In the genomic region with DNA sequence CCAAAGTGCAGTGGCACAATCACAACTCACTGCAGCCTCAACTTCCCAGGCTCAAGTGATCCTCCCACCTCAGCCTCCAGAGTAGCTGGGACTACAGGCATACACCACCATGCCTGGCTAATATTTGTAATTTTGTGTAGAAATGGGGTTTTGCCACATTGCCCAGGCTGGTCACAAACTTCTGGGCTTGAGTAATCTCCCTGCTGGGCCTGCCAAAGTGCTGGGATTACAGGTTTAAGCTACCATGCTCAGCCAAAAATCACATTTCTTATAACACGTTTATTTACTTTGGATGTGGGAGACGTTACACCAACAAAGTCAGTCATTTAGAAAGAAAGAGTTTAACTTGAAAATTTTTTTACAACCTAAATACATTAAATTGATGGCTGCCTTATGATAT, we compare ENCODE assay signal across 19 cellular contexts.
A peak's percentile ranks its signal among the peaks of the same experiment; 100 is the strongest.
DNase-seq lines count a peak whose midpoint lies in the region; ATAC-seq, FAIRE-seq and TF ChIP-seq lines count a peak whose summit lies in the region.
"Had no signal": no experiment of that assay in that cellular context is flagged by ENCODE, and none has a peak within 500 bp of the region (broad histone marks: within the 10 kb centered on the region; RNA-seq: fewer than 3 reads in every experiment).

No MANE protein-coding gene starts in this region.

- no peak overlapping the region for H2BK120ac ChIP-seq in mesenchymal stem cell (ENCODE audit: low read depth, low read length)

- no peaks in the 10 kb centered on the region for H4K20me1 ChIP-seq in HepG2 (ENCODE audit: insufficient read depth, low read length)
- H4K20me1 ChIP-seq: BLaER1 treated with 17β-estradiol and CSF1 and Interleukin-3, amounts not matched to agents 10 nM and 100 nM had no signal

- H3K27me3 ChIP-seq in liver (ENCODE audit: control insufficient read depth in 4 of 4, insufficient read depth in 4 of 4, low read length in 3 of 4): no peaks in the 10 kb centered on the region
- no peaks in the 10 kb centered on the region for H3K27me3 ChIP-seq in HepG2 (ENCODE audit: control insufficient read depth in 1 of 2, insufficient read depth in 2 of 2, low read length in 2 of 2)
- H3K27me3 ChIP-seq in mesenchymal stem cell (ENCODE audit: control insufficient read depth in 1 of 2, insufficient read depth in 1 of 2, low read length in 2 of 2): no peaks in the 10 kb centered on the region
- no peaks in the 10 kb centered on the region for H3K27me3 ChIP-seq in effector memory CD4-positive, alpha-beta T cell (replicated peaks; ENCODE audit: control insufficient read depth, insufficient read depth, low read length, poor library complexity, severe bottlenecking)
- H3K27me3 ChIP-seq: BLaER1 treated with 17β-estradiol and CSF1 and Interleukin-3, amounts not matched to agents 10 nM and 100 nM had no signal

- no peak overlapping the region for H3K4ac ChIP-seq in mesenchymal stem cell (ENCODE audit: low read depth in 1 of 2, low read length in 2 of 2)

- H3K4me2 ChIP-seq in HepG2 (ENCODE audit: low read depth, low read length): no peak overlapping the region
- no peak overlapping the region for H3K4me2 ChIP-seq in mesenchymal stem cell (ENCODE audit: low read length, poor library complexity, severe bottlenecking)
- H3K4me2 ChIP-seq: A549; BLaER1 treated with 17β-estradiol and CSF1 and Interleukin-3, amounts not matched to agents 10 nM and 100 nM had no signal

- H2BK12ac ChIP-seq in mesenchymal stem cell (ENCODE audit: low read length in 2 of 2): no peak overlapping the region

- H3K4me1 ChIP-seq in liver (ENCODE audit: control insufficient read depth in 4 of 4, insufficient read depth in 4 of 4, low read length in 3 of 4): peaks cover 0 to 3% (median 0%) of the 10 kb centered on the region in 4 donors
- no peaks in the 10 kb centered on the region for H3K4me1 ChIP-seq in HepG2 (ENCODE audit: insufficient read depth, low read length)
- H3K4me1 ChIP-seq in mesenchymal stem cell (ENCODE audit: control insufficient read depth, insufficient read depth, low read depth, low read length): no peaks in the 10 kb centered on the region
- no peaks in the 10 kb centered on the region for H3K4me1 ChIP-seq in effector memory CD4-positive, alpha-beta T cell (ENCODE audit: control insufficient read depth, insufficient read depth, low read length, poor library complexity, severe bottlenecking)
- H3K4me1 ChIP-seq: A549, Caco-2 had no signal

- H3K9ac ChIP-seq in liver (ENCODE audit: low read depth in 1 of 2, low read length in 2 of 2): no peak overlapping the region
- no peak overlapping the region for H3K9ac ChIP-seq in HepG2 (ENCODE audit: insufficient read depth, low read depth, low read length)
- no peak overlapping the region for H3K9ac ChIP-seq in mesenchymal stem cell (ENCODE audit: low read length)
- H3K9ac ChIP-seq: BLaER1 treated with 17β-estradiol and CSF1 and Interleukin-3, amounts not matched to agents 10 nM and 100 nM had no signal

- TF ChIP-seq RAD21 in liver (IDR thresholded peaks at IDR 0.05) (no peak), HepG2 (CRISPR knock-in tag; IDR thresholded peaks at IDR 0.05) (no peak)

- H3K79me2 ChIP-seq in HepG2 (ENCODE audit: insufficient read depth, low read length): no peaks in the 10 kb centered on the region

- intact Hi-C loops in HepG2 (cut with micrococcal nuclease; ENCODE audit: unreplicated experiment): no loop called here

- H2AFZ ChIP-seq in HepG2 (ENCODE audit: low read length): no peak overlapping the region
- H2AFZ ChIP-seq in mesenchymal stem cell (ENCODE audit: low read depth, low read length): no peak overlapping the region

- H3K9me3 ChIP-seq in liver (ENCODE audit: control insufficient read depth in 4 of 4, low read length in 3 of 4) (no peaks in the 10 kb centered on the region), HepG2 (ENCODE audit: low read length) (no peaks in the 10 kb centered on the region), mesenchymal stem cell (ENCODE audit: control insufficient read depth, low read length) (no peaks in the 10 kb centered on the region)
- H3K9me3 ChIP-seq in effector memory CD4-positive, alpha-beta T cell (ENCODE audit: control insufficient read depth, low read length): no peaks in the 10 kb centered on the region
- H3K9me3 ChIP-seq: A549; BLaER1 treated with 17β-estradiol and CSF1 and Interleukin-3, amounts not matched to agents 10 nM and 100 nM; Caco-2 had no signal

- no peak for TF ChIP-seq POLR2A in HepG2 (IDR thresholded peaks at IDR 0.05; ENCODE audit: insufficient read depth in 1 of 2, low read depth in 2 of 2, low read length in 2 of 2)

- H2BK5ac ChIP-seq in mesenchymal stem cell (ENCODE audit: low read depth, low read length, poor library complexity, severe bottlenecking): no peak overlapping the region

- no peak overlapping the region for H3K27ac ChIP-seq in liver (ENCODE audit: low read depth in 1 of 2, low read length in 2 of 2)
- no peak overlapping the region for H3K27ac ChIP-seq in HepG2 (ENCODE audit: extremely low read length, insufficient read depth, low read length)
- no peak overlapping the region for H3K27ac ChIP-seq in mesenchymal stem cell (ENCODE audit: low read length, poor library complexity, severe bottlenecking)
- no peak overlapping the region for H3K27ac ChIP-seq in effector memory CD4-positive, alpha-beta T cell (ENCODE audit: insufficient read depth, low read length, poor library complexity, severe bottlenecking)
- H3K27ac ChIP-seq: 22Rv1; A549; BLaER1 treated with 17β-estradiol and CSF1 and Interleukin-3, amounts not matched to agents 10 nM and 100 nM; C4-2B had no signal

- no peaks in the 10 kb centered on the region for H3K36me3 ChIP-seq in liver (ENCODE audit: control insufficient read depth in 4 of 4, insufficient read depth in 3 of 4, low read depth in 1 of 4, low read length in 3 of 4)
- H3K36me3 ChIP-seq in HepG2 (replicated peaks in 1 of 2; ENCODE audit: control insufficient read depth in 1 of 2, insufficient read depth in 2 of 2, low read length in 2 of 2): no peaks in the 10 kb centered on the region
- no peaks in the 10 kb centered on the region for H3K36me3 ChIP-seq in mesenchymal stem cell (ENCODE audit: control insufficient read depth in 1 of 2, insufficient read depth in 2 of 2, low read depth in 1 of 2, low read length in 2 of 2)
- H3K36me3 ChIP-seq in effector memory CD4-positive, alpha-beta T cell (ENCODE audit: control insufficient read depth, insufficient read depth, low read length): no peaks in the 10 kb centered on the region
- H3K36me3 ChIP-seq: BLaER1 treated with 17β-estradiol and CSF1 and Interleukin-3, amounts not matched to agents 10 nM and 100 nM had no signal

- H3K79me1 ChIP-seq in mesenchymal stem cell (replicated peaks; ENCODE audit: low read length, poor library complexity, severe bottlenecking): no peaks in the 10 kb centered on the region

- H4K91ac ChIP-seq in mesenchymal stem cell (ENCODE audit: low read length): peak overlapping the region; percentile 15

- TF ChIP-seq EP300 in HepG2 (IDR thresholded peaks at IDR 0.05; ENCODE audit: low read depth in 2 of 2, low read length in 2 of 2): no peak
- no peak for TF ChIP-seq EP300 in HepG2 (CRISPR knock-in tag; IDR thresholded peaks at IDR 0.05; ENCODE audit: borderline replicate concordance)

- no peak overlapping the region for H3K14ac ChIP-seq in mesenchymal stem cell (ENCODE audit: low read length in 2 of 2)

- WGBS in liver: 47% methylated on average over 2 of the region's 2 CpGs
- 2% methylated on average over 2 of the region's 2 CpGs for WGBS in HepG2 (ENCODE audit: low lambda C conversion rate)
- no CpG with 5 or more reads among the region's 2 CpGs for WGBS in mesenchymal stem cell

- H2AK5ac ChIP-seq in mesenchymal stem cell (ENCODE audit: low read length, severe bottlenecking): no peak overlapping the region

- no peak overlapping the region for H3K23ac ChIP-seq in mesenchymal stem cell (ENCODE audit: low read length in 2 of 2)

- H3K18ac ChIP-seq in mesenchymal stem cell (ENCODE audit: low read depth in 1 of 2, low read length in 2 of 2): no peak overlapping the region

- POLR2A ChIA-PET in HepG2 (lab: Yijun Ruan, JAX): no interaction called here

- ATAC-seq in HepG2 (no peak), GM18858 (IDR thresholded peaks at IDR 0.05; ENCODE audit: unreplicated experiment) (no peak)
- ATAC-seq: A549; CD8-positive, alpha-beta T cell had no signal

- CTCF ChIA-PET in HepG2 (lab: Yijun Ruan, JAX; ENCODE audit: low intra/inter-chr PET ratio, low total read pairs): no interaction called here

- in situ Hi-C loops in HepG2 (cut with HindIII; ENCODE audit: extremely low pct_ligation_motif_present, low pct_unique_long_range_greater_than_20kb): no loop called here

- H3K4me3 ChIP-seq in liver (ENCODE audit: low read depth in 1 of 3, low read length in 3 of 3): no peak overlapping the region
- H3K4me3 ChIP-seq in HepG2 (replicated peaks in 1 of 3; ENCODE audit: insufficient read depth in 1 of 3, low read depth in 2 of 3, low read length in 3 of 3): no peak overlapping the region
- no peak overlapping the region for H3K4me3 ChIP-seq in mesenchymal stem cell (ENCODE audit: insufficient read depth in 1 of 2, low read depth in 1 of 2, low read length in 2 of 2)
- no peak overlapping the region for H3K4me3 ChIP-seq in effector memory CD4-positive, alpha-beta T cell (ENCODE audit: insufficient read depth, low read depth, low read length, poor library complexity, severe bottlenecking)
- H3K4me3 ChIP-seq: A549; BLaER1 treated with 17β-estradiol and CSF1 and Interleukin-3, amounts not matched to agents 10 nM and 100 nM had no signal

- no peak for FAIRE-seq in HepG2 (lab: Jason Lieb, UNC)
- FAIRE-seq: A549, D721Med, G401.6, GM12891 had no signal

- H4K8ac ChIP-seq in mesenchymal stem cell (ENCODE audit: low read length): no peak overlapping the region

- no peak overlapping the region for H2BK15ac ChIP-seq in mesenchymal stem cell (ENCODE audit: low read depth, poor library complexity, severe bottlenecking)

- no TSS peak for BruUV-seq in HepG2 (replicated peaks; lab: Mats Ljungman, UMichigan)

- DNase-seq in HepG2 (ENCODE audit: low spot score) (no peak), mesenchymal stem cell (no peak)
- DNase-seq in effector memory CD4-positive, alpha-beta T cell: no peak
- DNase-seq: AML-193; Caco-2; Calu3; CD4-positive, alpha-beta T cell; CD8-positive, alpha-beta T cell; DMS79 treated with DMSO at 0.1 percent for 48 hours; GF-D8 had no signal

- TF ChIP-seq CTCF in liver (IDR thresholded peaks at IDR 0.05; ENCODE audit: low read depth, low read length, missing input control): no peak
- TF ChIP-seq CTCF in HepG2 (CRISPR knock-in tag; IDR thresholded peaks at IDR 0.05): no peak

TF ChIP-seq in HepG2, 621 proteins besides CTCF, POLR2A, EP300 and RAD21 (continues in another document):
- TF ChIP-seq FOSL1 (CRISPR knock-in tag; IDR thresholded peaks at IDR 0.05; ENCODE audit: borderline replicate concordance): no peak
